17 cellular contexts compared by ENCODE assay signal in genomic region chr3:8553405-8553804, GRCh38.
"Had no signal": no experiment of that assay in that cellular context is flagged by ENCODE, and none has a peak within 500 bp of the region (broad histone marks: within the 10 kb centered on the region; RNA-seq: fewer than 3 reads in every experiment).

No MANE protein-coding gene starts in this region.

- H3K27ac Mint-ChIP-seq: activated CD4-positive, alpha-beta memory T cell treated with anti-CD3 and anti-CD28 coated beads for 36 hours; activated CD4-positive, alpha-beta T cell treated with anti-CD3 and anti-CD28 coated beads for 36 hours; activated CD8-positive, alpha-beta memory T cell treated with anti-CD3 and anti-CD28 coated beads, Interleukin-2, amount 10 ng/mL, durations not matched to agents 7 days and 5 days; activated naive CD8-positive, alpha-beta T cell treated with anti-CD3 and anti-CD28 coated beads, Interleukin-2, amount 10 ng/mL, durations not matched to agents 7 days and 5 days; activated T-helper 17 cell treated with anti-CD3 and anti-CD28 coated beads, Interleukin-2, amount 50 U/mL, for 72 hours; progenitor cell of endocrine pancreas; T-helper 2 cell treated with Interferon-gamma antibody and Interleukin-4, amounts not matched to agents 5 μg/mL and 100 μg/mL, for 36 hours; WTC11 had no signal

- H3K4me3 ChIP-seq: skin epidermis had no signal

- H3K9me3 ChIP-seq: SK-N-SH had no signal

- H3K9me3 Mint-ChIP-seq: activated CD4-positive, alpha-beta memory T cell treated with anti-CD3 and anti-CD28 coated beads for 36 hours; activated naive CD8-positive, alpha-beta T cell treated with anti-CD3 and anti-CD28 coated beads, Interleukin-2, amount 10 ng/mL, durations not matched to agents 7 days and 5 days; activated T-helper 17 cell treated with anti-CD3 and anti-CD28 coated beads, Interleukin-2, amount 50 U/mL, for 72 hours; T-helper 2 cell treated with Interferon-gamma antibody and Interleukin-4, amounts not matched to agents 5 μg/mL and 100 μg/mL, for 36 hours; WTC11 had no signal

- H3K27me3 Mint-ChIP-seq: activated CD4-positive, alpha-beta memory T cell treated with anti-CD3 and anti-CD28 coated beads for 36 hours; activated CD4-positive, alpha-beta T cell treated with anti-CD3 and anti-CD28 coated beads for 36 hours; activated CD8-positive, alpha-beta memory T cell treated with anti-CD3 and anti-CD28 coated beads, Interleukin-2, amount 10 ng/mL, durations not matched to agents 7 days and 5 days; activated naive CD8-positive, alpha-beta T cell treated with anti-CD3 and anti-CD28 coated beads, Interleukin-2, amount 10 ng/mL, durations not matched to agents 7 days and 5 days; activated T-helper 17 cell treated with anti-CD3 and anti-CD28 coated beads, Interleukin-2, amount 50 U/mL, for 72 hours; progenitor cell of endocrine pancreas had no signal

- H3K4me2 ChIP-seq: SK-N-SH had no signal

- ATAC-seq: activated CD4-positive, alpha-beta T cell treated with anti-CD3 and anti-CD28 coated beads for 36 hours; activated CD8-positive, alpha-beta memory T cell treated with anti-CD3 and anti-CD28 coated beads, Interleukin-2, amount 10 ng/mL, durations not matched to agents 7 days and 5 days; activated T-helper 17 cell treated with anti-CD3 and anti-CD28 coated beads, Interleukin-2, amount 50 U/mL, for 72 hours; right cardiac atrium; WTC11 had no signal

- H3K36me3 Mint-ChIP-seq: activated CD4-positive, alpha-beta memory T cell treated with anti-CD3 and anti-CD28 coated beads for 36 hours; activated CD8-positive, alpha-beta memory T cell treated with anti-CD3 and anti-CD28 coated beads, Interleukin-2, amount 10 ng/mL, durations not matched to agents 7 days and 5 days; activated naive CD8-positive, alpha-beta T cell treated with anti-CD3 and anti-CD28 coated beads, Interleukin-2, amount 10 ng/mL, durations not matched to agents 7 days and 5 days had no signal

- H3K4me3 Mint-ChIP-seq: activated CD4-positive, alpha-beta memory T cell treated with anti-CD3 and anti-CD28 coated beads for 36 hours; activated CD4-positive, alpha-beta T cell treated with anti-CD3 and anti-CD28 coated beads for 36 hours; activated CD8-positive, alpha-beta memory T cell treated with anti-CD3 and anti-CD28 coated beads, Interleukin-2, amount 10 ng/mL, durations not matched to agents 7 days and 5 days; activated naive CD8-positive, alpha-beta T cell treated with anti-CD3 and anti-CD28 coated beads, Interleukin-2, amount 10 ng/mL, durations not matched to agents 7 days and 5 days; activated T-helper 17 cell treated with anti-CD3 and anti-CD28 coated beads, Interleukin-2, amount 50 U/mL, for 72 hours; T-helper 2 cell treated with Interferon-gamma antibody and Interleukin-4, amounts not matched to agents 5 μg/mL and 100 μg/mL, for 36 hours; WTC11 had no signal

- H3K9ac ChIP-seq: SK-N-SH had no signal

- H3K4me1 Mint-ChIP-seq: activated CD4-positive, alpha-beta T cell treated with anti-CD3 and anti-CD28 coated beads for 36 hours; activated CD8-positive, alpha-beta memory T cell treated with anti-CD3 and anti-CD28 coated beads, Interleukin-2, amount 10 ng/mL, durations not matched to agents 7 days and 5 days; activated naive CD8-positive, alpha-beta T cell treated with anti-CD3 and anti-CD28 coated beads, Interleukin-2, amount 10 ng/mL, durations not matched to agents 7 days and 5 days; activated T-helper 17 cell treated with anti-CD3 and anti-CD28 coated beads, Interleukin-2, amount 50 U/mL, for 72 hours had no signal

- DNase-seq: activated CD4-positive, alpha-beta memory T cell treated with anti-CD3 and anti-CD28 coated beads for 36 hours; activated CD4-positive, alpha-beta T cell treated with anti-CD3 and anti-CD28 coated beads for 36 hours; activated CD8-positive, alpha-beta memory T cell treated with anti-CD3 and anti-CD28 coated beads, Interleukin-2, amount 10 ng/mL, durations not matched to agents 7 days and 5 days; activated naive CD4-positive, alpha-beta T cell; activated naive CD8-positive, alpha-beta T cell treated with anti-CD3 and anti-CD28 coated beads, Interleukin-2, amount 10 ng/mL, durations not matched to agents 7 days and 5 days; effector CD4-positive, alpha-beta T cell; head of caudate nucleus; mesendoderm; SK-N-SH; stimulated activated CD4-positive, alpha-beta T cell treated with anti-CD3 and anti-CD28 coated beads, Interleukin-15, amount 100 ng/mL, for 24 hours; stimulated activated CD4-positive, alpha-beta T cell treated with anti-CD3 and anti-CD28 coated beads, Interleukin-2, amount 100 ng/mL, for 48 hours had no signal
